Comparison of ENCODE assay signal across 9 cellular contexts in the genomic region with DNA sequence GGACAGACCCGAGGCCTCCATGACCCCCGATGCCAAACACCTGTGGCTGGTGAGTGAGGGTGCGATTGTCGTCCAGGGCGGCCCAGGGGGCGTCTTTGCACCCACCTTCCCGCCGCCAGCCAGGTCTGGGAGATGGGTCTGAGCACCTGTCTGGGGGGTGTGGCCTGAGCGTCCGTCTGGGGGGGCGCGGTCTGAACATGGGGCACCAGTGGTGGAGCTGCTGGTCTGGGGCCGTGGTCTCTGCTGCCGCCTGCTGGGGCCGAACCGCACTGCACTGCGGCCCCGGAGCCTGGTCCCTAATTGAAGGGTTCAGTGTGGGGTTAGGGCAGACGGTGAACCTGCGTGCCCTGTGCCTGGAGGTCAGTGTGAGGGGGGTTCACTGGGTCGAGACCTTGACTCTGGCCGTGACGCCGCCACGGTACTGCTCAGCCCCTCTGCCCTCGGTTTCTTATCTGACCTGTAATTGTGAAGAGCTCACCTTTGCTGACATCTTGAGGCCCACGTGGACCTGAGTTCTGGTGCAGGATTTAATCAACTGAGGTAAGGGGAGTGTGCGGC. TPM values are rescaled to one million over a fixed set of nuclear protein-coding genes. Genes with fewer than 3 reads are reported as not detected.
DNase-seq lines count a peak whose midpoint lies in the region; ATAC-seq and TF ChIP-seq lines count a peak whose summit lies in the region.
"Had no signal": no experiment of that assay in that cellular context is flagged by ENCODE, and none has a peak within 500 bp of the region (broad histone marks: within the 10 kb centered on the region; RNA-seq: fewer than 3 reads in every experiment).

No MANE protein-coding gene starts in this region.

- H3K9me3 ChIP-seq in MM.1S (replicated peaks; ENCODE audit: insufficient read depth, low read length) (no peaks in the 10 kb centered on the region), WERI-Rb-1 (ENCODE audit: severe bottlenecking) (no peaks in the 10 kb centered on the region), body of pancreas (no peaks in the 10 kb centered on the region)

- DNase-seq in GM12865 (ENCODE audit: low read depth) = peak; percentile 82
- DNase-seq in MM.1S = peak; percentile 37
- DNase-seq in WERI-Rb-1 = peak; percentile 66
- peak; percentile 56 to 76 (median 68) for DNase-seq in body of pancreas
- peak; percentile 49 for DNase-seq in kidney glomerular epithelial cell (lab: John Stamatoyannopoulos, UW)
- peak in 2 of 3 donors; percentile 56 to 74 for DNase-seq in stimulated activated CD4-positive, alpha-beta T cell treated with anti-CD3 and anti-CD28 coated beads, TNF-alpha, amount 100 ng/mL, for 1 hour (ENCODE audit: low read depth in 3 of 3, low spot score in 1 of 3)
- no peak for DNase-seq in cortex of kidney (lab: John Stamatoyannopoulos, UW)

- H3K36me3 ChIP-seq in MM.1S (replicated peaks; ENCODE audit: insufficient read depth, low read length) (no peaks in the 10 kb centered on the region), WERI-Rb-1 (peaks cover 16% of the 10 kb centered on the region), body of pancreas (replicated peaks in 1 of 2; ENCODE audit: insufficient read depth in 1 of 2, low read depth in 2 of 2) (no peaks in the 10 kb centered on the region)

- no peaks in the 10 kb centered on the region for H4K20me1 ChIP-seq in MM.1S (ENCODE audit: insufficient read depth, low read length)

- H3K4me3 ChIP-seq in GM12865 (ENCODE audit: low read depth, low read length) (no peak overlapping the region), MM.1S (ENCODE audit: low read length) (no peak overlapping the region), WERI-Rb-1 (ENCODE audit: low read depth, low read length) (no peak overlapping the region), body of pancreas (no peak overlapping the region)

- WGBS in body of pancreas, 2 donors = 13 to 14% methylated on average over 15 to 28 of the region's 28 CpGs

- no peak overlapping the region for H3K9ac ChIP-seq in MM.1S (ENCODE audit: low read length)

- H3K4me1 ChIP-seq in MM.1S (ENCODE audit: low read length) (peaks cover 13% of the 10 kb centered on the region), body of pancreas (peaks cover 6% of the 10 kb centered on the region)

- H3K27ac ChIP-seq in MM.1S (ENCODE audit: low read length) (no peak overlapping the region), WERI-Rb-1 (no peak overlapping the region), body of pancreas (no peak overlapping the region)
- H3K27ac ChIP-seq: epithelial cell of prostate had no signal

- H3K27me3 ChIP-seq in MM.1S (replicated peaks; ENCODE audit: insufficient read depth, low read length) = no peaks in the 10 kb centered on the region
- no peaks in the 10 kb centered on the region for H3K27me3 ChIP-seq in WERI-Rb-1 (ENCODE audit: insufficient read depth, low read depth, severe bottlenecking)
- no peaks in the 10 kb centered on the region for H3K27me3 ChIP-seq in body of pancreas

- TF ChIP-seq CTCF in GM12865 (IDR thresholded peaks at IDR 0.05; ENCODE audit: insufficient read depth, low read depth, low read length, missing control alignments) = peak; percentile 100
- TF ChIP-seq CTCF in MM.1S (IDR thresholded peaks at IDR 0.05; ENCODE audit: low read length) = peak; percentile 77
- TF ChIP-seq CTCF in WERI-Rb-1 (IDR thresholded peaks at IDR 0.05; ENCODE audit: low read depth, low read length) = peak; percentile 87
- peak; percentile 90 to 98 (median 94) for TF ChIP-seq CTCF in body of pancreas (IDR thresholded peaks at IDR 0.05)

- no peaks in the 10 kb centered on the region for H3K9me2 ChIP-seq in MM.1S (replicated peaks; ENCODE audit: insufficient read depth, low read length)

- peaks cover 17% of the 10 kb centered on the region for H3F3A ChIP-seq in MM.1S (ENCODE audit: insufficient read depth, low read length)

- TF ChIP-seq POLR2A in body of pancreas (IDR thresholded peaks at IDR 0.05) = no peak

- no peaks in the 10 kb centered on the region for H3K79me2 ChIP-seq in MM.1S (ENCODE audit: low read length)

- intact Hi-C loops in body of pancreas (cut with DNase I) = no loop called here

- H3K4me2 ChIP-seq in MM.1S (ENCODE audit: low read depth, low read length) = peak overlapping the region; percentile 29; the same call in 1 of the 2 replicates

- H2AFZ ChIP-seq in MM.1S (ENCODE audit: low read length) = no peak overlapping the region

- peak; percentile 90 for ATAC-seq in body of pancreas
- ATAC-seq in GM18909 (IDR thresholded peaks at IDR 0.05; ENCODE audit: poor library complexity, unreplicated experiment) = no peak

RNA-seq across cellular contexts. Expression of a gene that starts 12.6 kb away (rescaled TPM):
- total RNA-seq in body of pancreas = 100 to 1,000 TPM in 1 of 2 donors, 10 to 100 TPM in 1; 74.2 to 258 TPM

RNA-seq across cellular contexts. Expression of a gene that starts 32.6 kb away (rescaled TPM):
- total RNA-seq in body of pancreas = 1 to 10 TPM; 7.3 to 7.6 TPM

RNA-seq across cellular contexts. Expression of a gene that starts 44.4 kb away (rescaled TPM):
- total RNA-seq in body of pancreas = 1 to 10 TPM; 2.1 to 4.6 TPM

RNA-seq across cellular contexts. Expression of a gene that starts 57.8 kb away (rescaled TPM):
- 1 to 10 TPM; 3.6 TPM for total RNA-seq in body of pancreas
